Comparison of ENCODE assay signal across 13 cellular contexts in the genomic region with DNA sequence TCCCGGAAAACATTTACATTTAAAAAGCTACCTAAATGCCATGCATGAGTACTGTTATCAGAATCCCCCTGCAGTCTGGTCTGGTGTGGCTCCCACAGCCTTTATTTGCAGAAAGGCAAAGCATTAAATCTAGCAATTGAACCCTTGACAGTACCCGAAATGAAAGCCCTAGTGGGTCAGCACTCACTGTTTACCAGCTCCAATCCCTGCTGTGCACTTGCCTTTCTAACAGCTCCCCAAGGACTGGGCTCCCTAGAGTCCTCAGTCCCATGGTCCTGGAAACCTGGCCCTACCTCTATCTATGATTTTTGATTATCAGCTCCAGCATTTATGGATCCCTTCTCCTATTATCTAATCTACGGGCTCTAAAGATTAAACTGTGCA. TPM values are rescaled to one million over a fixed set of nuclear protein-coding genes. Genes with fewer than 3 reads are reported as not detected.
DNase-seq lines count a peak whose midpoint lies in the region; ATAC-seq and TF ChIP-seq lines count a peak whose summit lies in the region.
"Had no signal": no experiment of that assay in that cellular context is flagged by ENCODE, and none has a peak within 500 bp of the region (broad histone marks: within the 10 kb centered on the region; RNA-seq: fewer than 3 reads in every experiment).

No MANE protein-coding gene starts in this region.

- no peak overlapping the region for H3K4me3 Mint-ChIP-seq in activated naive CD8-positive, alpha-beta T cell treated with anti-CD3 and anti-CD28 coated beads, Interleukin-2, amount 50 U/mL, for 24 hours
- no peak overlapping the region for H3K4me3 Mint-ChIP-seq in activated naive CD8-positive, alpha-beta T cell treated with anti-CD3 and anti-CD28 coated beads for 36 hours
- H3K4me3 Mint-ChIP-seq in WTC11, result no peak overlapping the region

- no peak for DNase-seq in activated naive CD8-positive, alpha-beta T cell treated with anti-CD3 and anti-CD28 coated beads, Interleukin-2, amount 50 U/mL, for 24 hours
- DNase-seq in activated naive CD8-positive, alpha-beta T cell treated with anti-CD3 and anti-CD28 coated beads for 36 hours, result no peak
- no peak for DNase-seq in WTC11 (ENCODE audit: low spot score)
- DNase-seq in lower lobe of right lung, result no peak
- DNase-seq in transverse colon, result no peak
- DNase-seq in activated effector memory CD4-positive, alpha-beta T cell treated with anti-CD3 and anti-CD28 coated beads, Interleukin-2, amount 50 U/mL, for 16 hours, result no peak
- DNase-seq in stimulated activated CD4-positive, alpha-beta T cell treated with anti-CD3 and anti-CD28 coated beads, Interleukin-4, amount 100 ng/mL, for 1 hour, result no peak
- DNase-seq: NCI-H2081 treated with DMSO at 0.1 percent for 48 hours had no signal

- H3K4me1 Mint-ChIP-seq in activated naive CD8-positive, alpha-beta T cell treated with anti-CD3 and anti-CD28 coated beads, Interleukin-2, amount 50 U/mL, for 24 hours, result peaks cover 34% of the 10 kb centered on the region
- H3K4me1 Mint-ChIP-seq in activated naive CD8-positive, alpha-beta T cell treated with anti-CD3 and anti-CD28 coated beads for 36 hours, result peaks cover 23% of the 10 kb centered on the region
- peaks cover 46% of the 10 kb centered on the region for H3K4me1 Mint-ChIP-seq in WTC11
- H3K4me1 Mint-ChIP-seq: brain had no signal

- no peak for TF ChIP-seq EP300 in transverse colon (IDR thresholded peaks at IDR 0.05; ENCODE audit: low read depth)

- CTCF ChIA-PET in WTC11 (lab: Charles Lee), result interaction anchor here (1.0 kb wide), 1 partner anchor 236 kb away, joined by 3 read pairs; no protein-coding TSS in a partner anchor

- intact Hi-C loops in lower lobe of right lung (cut with DNase I) (no loop called here), transverse colon (cut with DNase I; ENCODE audit: low total_unique reads) (no loop called here)

- 52 to 70% methylated on average over 2 to 3 of the region's 3 CpGs for WGBS in transverse colon (ENCODE audit: low coverage in 1 of 2), 2 donors

- no peak overlapping the region for H3K4me3 ChIP-seq in lower lobe of right lung
- no peak overlapping the region for H3K4me3 ChIP-seq in transverse colon
- H3K4me3 ChIP-seq: prostate gland had no signal

- H3K36me3 ChIP-seq in lower lobe of right lung (no peaks in the 10 kb centered on the region), transverse colon (no peaks in the 10 kb centered on the region)
- H3K36me3 ChIP-seq: prostate gland had no signal

- no peak for TF ChIP-seq POLR2A in transverse colon (IDR thresholded peaks at IDR 0.05)

- H3K27me3 ChIP-seq in lower lobe of right lung (ENCODE audit: low read depth) (no peaks in the 10 kb centered on the region), transverse colon (no peaks in the 10 kb centered on the region)

- TF ChIP-seq CTCF in WTC11 (IDR thresholded peaks at IDR 0.05) (no peak), lower lobe of right lung (IDR thresholded peaks at IDR 0.05) (no peak), transverse colon (IDR thresholded peaks at IDR 0.05) (no peak)

- in situ Hi-C loops in transverse colon (cut with MboI; ENCODE audit: low pct_ligation_motif_present in 1 of 4, low pct_unique_long_range_greater_than_20kb in 1 of 4, low sequenced_read_pairs in 3 of 4), result no loop called here

- POLR2A ChIA-PET in WTC11 (lab: Charles Lee), result no interaction called here

- H3K27ac ChIP-seq in lower lobe of right lung (peak overlapping the region; percentile 79), transverse colon (peak overlapping the region; percentile 85 to 88 (median 85))

- H3K9me3 ChIP-seq in lower lobe of right lung (no peaks in the 10 kb centered on the region), transverse colon (no peaks in the 10 kb centered on the region)
- H3K9me3 ChIP-seq: prostate gland had no signal

- no peaks in the 10 kb centered on the region for H3K9me3 Mint-ChIP-seq in activated naive CD8-positive, alpha-beta T cell treated with anti-CD3 and anti-CD28 coated beads, Interleukin-2, amount 50 U/mL, for 24 hours
- no peaks in the 10 kb centered on the region for H3K9me3 Mint-ChIP-seq in activated naive CD8-positive, alpha-beta T cell treated with anti-CD3 and anti-CD28 coated beads for 36 hours
- peaks cover 3% of the 10 kb centered on the region; the same call in 1 of the 2 replicates for H3K9me3 Mint-ChIP-seq in WTC11

- no peak for ATAC-seq in activated naive CD8-positive, alpha-beta T cell treated with anti-CD3 and anti-CD28 coated beads, Interleukin-2, amount 50 U/mL, for 24 hours
- ATAC-seq in WTC11, result no peak
- ATAC-seq in lower lobe of right lung, result no peak
- no peak for ATAC-seq in HG03196 (IDR thresholded peaks at IDR 0.05; ENCODE audit: unreplicated experiment)

- no peaks in the 10 kb centered on the region for H3K36me3 Mint-ChIP-seq in activated naive CD8-positive, alpha-beta T cell treated with anti-CD3 and anti-CD28 coated beads, Interleukin-2, amount 50 U/mL, for 24 hours (ENCODE audit: low read depth)
- H3K36me3 Mint-ChIP-seq in activated naive CD8-positive, alpha-beta T cell treated with anti-CD3 and anti-CD28 coated beads for 36 hours, result peaks cover 2% of the 10 kb centered on the region
- H3K36me3 Mint-ChIP-seq in WTC11, result peaks cover 2% of the 10 kb centered on the region
- H3K36me3 Mint-ChIP-seq: brain had no signal

- peak overlapping the region; percentile 68 for H3K27ac Mint-ChIP-seq in activated naive CD8-positive, alpha-beta T cell treated with anti-CD3 and anti-CD28 coated beads, Interleukin-2, amount 50 U/mL, for 24 hours
- no peak overlapping the region for H3K27ac Mint-ChIP-seq in activated naive CD8-positive, alpha-beta T cell treated with anti-CD3 and anti-CD28 coated beads for 36 hours
- peak overlapping the region; percentile 99 for H3K27ac Mint-ChIP-seq in WTC11

- H3K4me1 ChIP-seq in lower lobe of right lung (peaks cover 40% of the 10 kb centered on the region), transverse colon (peaks cover 23 to 49% (median 29%) of the 10 kb centered on the region in 4 donors)
- H3K4me1 ChIP-seq: prostate gland had no signal

- peaks cover 2% of the 10 kb centered on the region for H3K27me3 Mint-ChIP-seq in activated naive CD8-positive, alpha-beta T cell treated with anti-CD3 and anti-CD28 coated beads, Interleukin-2, amount 50 U/mL, for 24 hours
- H3K27me3 Mint-ChIP-seq in activated naive CD8-positive, alpha-beta T cell treated with anti-CD3 and anti-CD28 coated beads for 36 hours, result no peaks in the 10 kb centered on the region
- H3K27me3 Mint-ChIP-seq in WTC11 (ENCODE audit: low read depth), result no peaks in the 10 kb centered on the region
- H3K27me3 Mint-ChIP-seq: brain had no signal

TF ChIP-seq in WTC11, 78 proteins besides CTCF, POLR2A, EP300 and RAD21:
- TF ChIP-seq, protein P1, sequence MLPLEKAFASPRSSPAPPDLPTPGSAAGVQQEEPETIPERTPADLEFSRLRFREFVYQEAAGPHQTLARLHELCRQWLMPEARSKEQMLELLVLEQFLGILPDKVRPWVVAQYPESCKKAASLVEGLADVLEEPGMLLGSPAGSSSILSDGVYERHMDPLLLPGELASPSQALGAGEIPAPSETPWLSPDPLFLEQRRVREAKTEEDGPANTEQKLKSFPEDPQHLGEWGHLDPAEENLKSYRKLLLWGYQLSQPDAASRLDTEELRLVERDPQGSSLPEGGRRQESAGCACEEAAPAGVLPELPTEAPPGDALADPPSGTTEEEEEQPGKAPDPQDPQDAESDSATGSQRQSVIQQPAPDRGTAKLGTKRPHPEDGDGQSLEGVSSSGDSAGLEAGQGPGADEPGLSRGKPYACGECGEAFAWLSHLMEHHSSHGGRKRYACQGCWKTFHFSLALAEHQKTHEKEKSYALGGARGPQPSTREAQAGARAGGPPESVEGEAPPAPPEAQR (CRISPR knock-in tag; IDR thresholded peaks at IDR 0.05), result no peak
- no peak for TF ChIP-seq NFYB (CRISPR knock-in tag; conservative IDR thresholded peaks at IDR 0.05; ENCODE audit: low read depth)
- no peak for TF ChIP-seq CREB1 (CRISPR knock-in tag; IDR thresholded peaks at IDR 0.05)
- no peak for TF ChIP-seq SMAD3 (CRISPR knock-in tag; IDR thresholded peaks at IDR 0.05; ENCODE audit: borderline replicate concordance)
- TF ChIP-seq, protein P2, sequence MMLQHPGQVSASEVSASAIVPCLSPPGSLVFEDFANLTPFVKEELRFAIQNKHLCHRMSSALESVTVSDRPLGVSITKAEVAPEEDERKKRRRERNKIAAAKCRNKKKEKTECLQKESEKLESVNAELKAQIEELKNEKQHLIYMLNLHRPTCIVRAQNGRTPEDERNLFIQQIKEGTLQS (CRISPR knock-in tag; conservative IDR thresholded peaks at IDR 0.05), result no peak
- TF ChIP-seq, protein P3, sequence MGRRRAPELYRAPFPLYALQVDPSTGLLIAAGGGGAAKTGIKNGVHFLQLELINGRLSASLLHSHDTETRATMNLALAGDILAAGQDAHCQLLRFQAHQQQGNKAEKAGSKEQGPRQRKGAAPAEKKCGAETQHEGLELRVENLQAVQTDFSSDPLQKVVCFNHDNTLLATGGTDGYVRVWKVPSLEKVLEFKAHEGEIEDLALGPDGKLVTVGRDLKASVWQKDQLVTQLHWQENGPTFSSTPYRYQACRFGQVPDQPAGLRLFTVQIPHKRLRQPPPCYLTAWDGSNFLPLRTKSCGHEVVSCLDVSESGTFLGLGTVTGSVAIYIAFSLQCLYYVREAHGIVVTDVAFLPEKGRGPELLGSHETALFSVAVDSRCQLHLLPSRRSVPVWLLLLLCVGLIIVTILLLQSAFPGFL (CRISPR knock-in tag; IDR thresholded peaks at IDR 0.05; ENCODE audit: borderline replicate concordance), result no peak
- TF ChIP-seq, protein P4, sequence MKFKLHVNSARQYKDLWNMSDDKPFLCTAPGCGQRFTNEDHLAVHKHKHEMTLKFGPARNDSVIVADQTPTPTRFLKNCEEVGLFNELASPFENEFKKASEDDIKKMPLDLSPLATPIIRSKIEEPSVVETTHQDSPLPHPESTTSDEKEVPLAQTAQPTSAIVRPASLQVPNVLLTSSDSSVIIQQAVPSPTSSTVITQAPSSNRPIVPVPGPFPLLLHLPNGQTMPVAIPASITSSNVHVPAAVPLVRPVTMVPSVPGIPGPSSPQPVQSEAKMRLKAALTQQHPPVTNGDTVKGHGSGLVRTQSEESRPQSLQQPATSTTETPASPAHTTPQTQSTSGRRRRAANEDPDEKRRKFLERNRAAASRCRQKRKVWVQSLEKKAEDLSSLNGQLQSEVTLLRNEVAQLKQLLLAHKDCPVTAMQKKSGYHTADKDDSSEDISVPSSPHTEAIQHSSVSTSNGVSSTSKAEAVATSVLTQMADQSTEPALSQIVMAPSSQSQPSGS (CRISPR knock-in tag; IDR thresholded peaks at IDR 0.05; ENCODE audit: borderline replicate concordance, low read depth), result no peak
- no peak for TF ChIP-seq ETV6 (CRISPR knock-in tag; IDR thresholded peaks at IDR 0.05)
- no peak for TF ChIP-seq NR3C1 (CRISPR knock-in tag; conservative IDR thresholded peaks at IDR 0.05; ENCODE audit: low read depth)
- no peak for TF ChIP-seq TP53 (CRISPR knock-in tag; IDR thresholded peaks at IDR 0.05)
- no peak for TF ChIP-seq FOXJ3 (CRISPR knock-in tag; IDR thresholded peaks at IDR 0.05; ENCODE audit: borderline replicate concordance)
- TF ChIP-seq NFATC4 (CRISPR knock-in tag; IDR thresholded peaks at IDR 0.05), result no peak

RNA-seq across cellular contexts. Expression of a gene that starts 1.9 kb away (rescaled TPM):
- total RNA-seq in activated naive CD8-positive, alpha-beta T cell treated with anti-CD3 and anti-CD28 coated beads for 36 hours, result under 1 TPM; 0.12 to 0.14 TPM
- total RNA-seq in WTC11 (2021) (14.6 to 23.0 TPM (median 22.4 TPM) in 3 replicates), lower lobe of right lung (24.7 TPM), transverse colon (1 to 10 TPM; 5.2 to 9.8 (median 7.2) TPM)
- total RNA-seq: A172, HT1080 had no signal

Comparison
In these comparisons a context has a peak if more than half of its experiments do, and no peak if none do; other contexts are left out.
1. RNA of a gene that starts 1.9 kb away (total RNA-seq): 24.7 TPM in lower lobe of right lung (single experiment), 14.6 to 23.0 TPM in WTC11 and 5.2 to 9.8 TPM in transverse colon; 0.12 to 0.14 TPM in activated naive CD8-positive, alpha-beta T cell treated with anti-CD3 and anti-CD28 coated beads for 36 hours; every median in the first group is over 4 times any median in the second.